ENCODE assay signal across 28 cellular contexts in the genomic region with DNA sequence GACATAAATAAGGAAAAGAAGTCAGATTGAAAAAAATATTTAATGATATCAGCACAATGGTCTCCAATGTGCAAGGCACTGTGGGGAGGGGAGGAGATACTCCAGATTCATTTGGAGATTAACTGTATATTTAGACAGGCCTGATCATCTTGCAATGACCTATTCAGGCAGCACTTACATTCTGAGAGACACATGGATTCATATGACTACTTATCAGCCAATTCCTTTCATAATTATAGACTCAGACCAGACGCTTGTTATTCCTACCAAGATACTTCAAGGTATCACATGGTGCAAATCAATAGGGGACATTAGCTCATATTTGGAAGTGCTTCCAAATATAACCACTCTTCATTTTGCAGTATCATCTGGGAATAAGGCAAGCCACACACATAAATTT.
DNase-seq lines count a peak whose midpoint lies in the region; ATAC-seq, FAIRE-seq and TF ChIP-seq lines count a peak whose summit lies in the region.
"Had no signal": no experiment of that assay in that cellular context is flagged by ENCODE, and none has a peak within 500 bp of the region (broad histone marks: within the 10 kb centered on the region; RNA-seq: fewer than 3 reads in every experiment).

No MANE protein-coding gene starts in this region.

- H3K4me1 Mint-ChIP-seq in activated T-helper 17 cell treated with anti-CD3 and anti-CD28 coated beads, Interleukin-2, amount 50 U/mL, for 72 hours: no peaks in the 10 kb centered on the region
- H3K4me1 Mint-ChIP-seq: CD14-positive monocyte; CD4-positive, alpha-beta memory T cell; CD4-positive, CD25-positive, alpha-beta regulatory T cell; CD8-positive, alpha-beta memory T cell had no signal

- H3K36me3 Mint-ChIP-seq in activated T-helper 17 cell treated with anti-CD3 and anti-CD28 coated beads, Interleukin-2, amount 50 U/mL, for 72 hours (ENCODE audit: low read depth): no peaks in the 10 kb centered on the region
- H3K36me3 Mint-ChIP-seq: CD14-positive monocyte; CD4-positive, alpha-beta memory T cell; CD4-positive, CD25-positive, alpha-beta regulatory T cell; CD8-positive, alpha-beta memory T cell had no signal

- no peaks in the 10 kb centered on the region for H3K9me3 Mint-ChIP-seq in activated T-helper 17 cell treated with anti-CD3 and anti-CD28 coated beads, Interleukin-2, amount 50 U/mL, for 72 hours

- H3K36me3 ChIP-seq in left ventricle myocardium inferior: no peaks in the 10 kb centered on the region
- H3K36me3 ChIP-seq in heart right ventricle: no peaks in the 10 kb centered on the region
- no peaks in the 10 kb centered on the region for H3K36me3 ChIP-seq in skeletal muscle tissue (ENCODE audit: control insufficient read depth in 3 of 3, insufficient read depth in 3 of 3, low read length in 3 of 3)
- H3K36me3 ChIP-seq: BE2C, BLaER1 had no signal

- no peaks in the 10 kb centered on the region for H3K27me3 Mint-ChIP-seq in activated T-helper 17 cell treated with anti-CD3 and anti-CD28 coated beads, Interleukin-2, amount 50 U/mL, for 72 hours
- H3K27me3 Mint-ChIP-seq: CD4-positive, alpha-beta memory T cell; CD4-positive, CD25-positive, alpha-beta regulatory T cell had no signal

- peak; percentile 23 for FAIRE-seq in H54 (lab: Jason Lieb, UNC)
- FAIRE-seq: A204.1, GM12878, GM12892, GM18507 had no signal

- H3K27ac ChIP-seq in left ventricle myocardium inferior (replicated peaks) (peak overlapping the region; percentile 58), heart right ventricle (peak overlapping the region in 4 of 10 donors; percentile 21 to 61 (median 44)), skeletal muscle tissue (ENCODE audit: low read depth, low read length) (peak overlapping the region; percentile 27)
- H3K27ac ChIP-seq: BLaER1 had no signal

- H3K4me1 ChIP-seq in left ventricle myocardium inferior: peaks cover 29% of the 10 kb centered on the region
- peaks cover 0 to 20% (median 5%) of the 10 kb centered on the region in 9 donors for H3K4me1 ChIP-seq in heart right ventricle
- H3K4me1 ChIP-seq in skeletal muscle tissue (ENCODE audit: control insufficient read depth in 3 of 3, insufficient read depth in 3 of 3, low read length in 3 of 3): peaks cover 8 to 10% (median 9%) of the 10 kb centered on the region in 3 donors
- H3K4me1 ChIP-seq: BE2C, BLaER1 had no signal

- H3K27ac Mint-ChIP-seq in activated T-helper 17 cell treated with anti-CD3 and anti-CD28 coated beads, Interleukin-2, amount 50 U/mL, for 72 hours: no peak overlapping the region
- H3K27ac Mint-ChIP-seq: CD14-positive monocyte; CD4-positive, alpha-beta memory T cell; CD4-positive, CD25-positive, alpha-beta regulatory T cell; CD8-positive, alpha-beta memory T cell had no signal

- DNase-seq in left ventricle myocardium inferior (no peak), heart right ventricle (no peak), H54 (ENCODE audit: insufficient read length, low spot score) (no peak), SK-MEL-5 (ENCODE audit: low read depth, low spot score) (peak; percentile 53), NCI-H1092 (lab: John Stamatoyannopoulos, UW) (no peak)
- DNase-seq: 8988T; ACHN; BE2C; C1 segment of cervical spinal cord; CD4-positive, alpha-beta memory T cell; CD4-positive, CD25-positive, alpha-beta regulatory T cell; CD8-positive, alpha-beta memory T cell; COR-L47; DMS 273 treated with DMSO at 0.1 percent for 48 hours; DMS153; DMS53; DMS79; DND-41; EL; GDM1 had no signal

- H3K9me3 ChIP-seq in left ventricle myocardium inferior (replicated peaks) (peaks cover 11% of the 10 kb centered on the region), heart right ventricle (peaks cover 0 to 8% (median 0%) of the 10 kb centered on the region in 11 donors), skeletal muscle tissue (ENCODE audit: control insufficient read depth in 3 of 3, low read length in 3 of 3) (no peaks in the 10 kb centered on the region)
- H3K9me3 ChIP-seq: BE2C had no signal

- no peak for TF ChIP-seq CTCF in left ventricle myocardium inferior (IDR thresholded peaks at IDR 0.05; ENCODE audit: borderline replicate concordance)
- no peak for TF ChIP-seq CTCF in heart right ventricle (IDR thresholded peaks at IDR 0.05)

- H3K4me3 Mint-ChIP-seq in activated T-helper 17 cell treated with anti-CD3 and anti-CD28 coated beads, Interleukin-2, amount 50 U/mL, for 72 hours: no peak overlapping the region
- H3K4me3 Mint-ChIP-seq: CD14-positive monocyte; CD4-positive, alpha-beta memory T cell; CD4-positive, CD25-positive, alpha-beta regulatory T cell; CD8-positive, alpha-beta memory T cell had no signal

- in situ Hi-C loops in SK-MEL-5 (cut with HindIII; ENCODE audit: low pct_unique_long_range_greater_than_20kb, low sequenced_read_pairs): no loop called here

- H3K9ac ChIP-seq in skeletal muscle tissue (ENCODE audit: low read depth in 1 of 3, low read length in 3 of 3): no peak overlapping the region
- H3K9ac ChIP-seq: BLaER1 had no signal

- WGBS in heart right ventricle, 2 donors: 15 to 67% methylated on average over 1 of the region's 1 CpG

- intact Hi-C loops in left ventricle myocardium inferior (cut with micrococcal nuclease): no loop called here
- intact Hi-C loops in heart right ventricle (cut with DNase I): no loop called here

- no peak overlapping the region for H3K4me3 ChIP-seq in left ventricle myocardium inferior
- no peak overlapping the region for H3K4me3 ChIP-seq in heart right ventricle
- H3K4me3 ChIP-seq in skeletal muscle tissue (ENCODE audit: low read length in 3 of 3): peak overlapping the region in 1 of 3 donors; percentile 16
- H3K4me3 ChIP-seq: BLaER1, GM12878 had no signal

- H3K27me3 ChIP-seq in left ventricle myocardium inferior (ENCODE audit: low read depth) (no peaks in the 10 kb centered on the region), heart right ventricle (no peaks in the 10 kb centered on the region), skeletal muscle tissue (ENCODE audit: control insufficient read depth in 3 of 3, insufficient read depth in 3 of 3, low read length in 3 of 3) (no peaks in the 10 kb centered on the region)
- H3K27me3 ChIP-seq: BE2C, BLaER1 had no signal

- no peak for TF ChIP-seq POLR2A in H54 (IDR thresholded peaks at IDR 0.05; ENCODE audit: low read depth, low read length)

- no peak for ATAC-seq in heart right ventricle
- no peak for ATAC-seq in activated T-helper 17 cell treated with anti-CD3 and anti-CD28 coated beads, Interleukin-2, amount 50 U/mL, for 72 hours (replicated peaks)
- ATAC-seq: GM12878 had no signal
